ENCODE assay signal across 16 cellular contexts in genomic region chr4:10181745-10182445, GRCh38.
A peak's percentile ranks its signal among the peaks of the same experiment; 100 is the strongest.
DNase-seq lines count a peak whose midpoint lies in the region; ATAC-seq and TF ChIP-seq lines count a peak whose summit lies in the region.
"Had no signal": no experiment of that assay in that cellular context is flagged by ENCODE, and none has a peak within 500 bp of the region (broad histone marks: within the 10 kb centered on the region; RNA-seq: fewer than 3 reads in every experiment).

No MANE protein-coding gene starts in this region.

- in situ Hi-C loops in GM23248 (cut with MboI) = no loop called here

- WGBS in GM23248 (ENCODE audit: low coverage in 1 of 2, low lambda C conversion rate in 2 of 2, missing lambda C conversion rate in 2 of 2), 2 experiments = 63 to 69% methylated on average over 8 of the region's 8 CpGs
- WGBS in endodermal cell (ENCODE audit: insufficient coverage in 1 of 2, insufficient read length in 1 of 2), 2 experiments = 79 to 91% methylated on average over 3 to 8 of the region's 8 CpGs

- H3F3A ChIP-seq in GM23248 (ENCODE audit: insufficient read depth) = peaks cover 50% of the 10 kb centered on the region

- H3K36me3 ChIP-seq in BLaER1 treated with 17β-estradiol and CSF1 and Interleukin-3, amounts not matched to agents 10 nM and 100 nM = no peaks in the 10 kb centered on the region
- no peaks in the 10 kb centered on the region for H3K36me3 ChIP-seq in GM23248 (ENCODE audit: low read depth)
- H3K36me3 ChIP-seq in lower lobe of right lung = no peaks in the 10 kb centered on the region
- H3K36me3 ChIP-seq in endodermal cell (ENCODE audit: control insufficient read depth, insufficient read depth, low read length) = no peaks in the 10 kb centered on the region
- H3K36me3 ChIP-seq: suprapubic skin had no signal

- peak overlapping the region; percentile 87 for H3K27ac Mint-ChIP-seq in activated T-helper 2 cell treated with anti-CD3 and anti-CD28 coated beads, Interferon-gamma antibody, Interleukin-2, Interleukin-4, amounts not matched to agents 10 μg/mL and 5 μg/mL and 100 μg/mL, durations not matched to agents 14 hours and 24 hours and 36 hours
- no peak overlapping the region for H3K27ac Mint-ChIP-seq in endodermal cell

- peak overlapping the region in 10 of 11 experiments; percentile 29 to 87 (median 76); a peak in 20 of 22 replicates for H3K27ac ChIP-seq in BLaER1 treated with 17β-estradiol and CSF1 and Interleukin-3, amounts not matched to agents 10 nM and 100 nM
- H3K27ac ChIP-seq in GM23248 = peak overlapping the region; percentile 98
- peak overlapping the region; percentile 56 for H3K27ac ChIP-seq in lower lobe of right lung
- H3K27ac ChIP-seq in endodermal cell (ENCODE audit: low read depth, low read length) = no peak overlapping the region
- H3K27ac ChIP-seq: suprapubic skin had no signal

- DNase-seq in GM23248 (no peak), lower lobe of right lung (no peak), endodermal cell (no peak)
- no peak for DNase-seq in activated T-helper 2 cell treated with anti-CD3 and anti-CD28 coated beads, Interferon-gamma antibody, Interleukin-2, Interleukin-4, amounts not matched to agents 10 μg/mL and 5 μg/mL and 100 μg/mL, durations not matched to agents 14 hours and 24 hours and 36 hours (ENCODE audit: low spot score)
- DNase-seq: NCI-H1436 treated with DMSO at 0.1 percent for 48 hours; NCI-H2171 treated with DMSO at 0.1 percent for 48 hours; NCI-H69; Right ventricle myocardium superior; stimulated activated CD4-positive, alpha-beta T cell treated with anti-CD3 and anti-CD28 coated beads, Interleukin-4, amount 100 ng/mL, for 24 hours had no signal

- no peaks in the 10 kb centered on the region for H3K27me3 ChIP-seq in BLaER1 treated with 17β-estradiol and CSF1 and Interleukin-3, amounts not matched to agents 10 nM and 100 nM
- H3K27me3 ChIP-seq in GM23248 (replicated peaks; ENCODE audit: insufficient read depth) (no peaks in the 10 kb centered on the region), lower lobe of right lung (ENCODE audit: low read depth) (no peaks in the 10 kb centered on the region), endodermal cell (ENCODE audit: control insufficient read depth, insufficient read depth, low read length, poor library complexity, severe bottlenecking) (no peaks in the 10 kb centered on the region)
- H3K27me3 ChIP-seq: suprapubic skin had no signal

- TF ChIP-seq CTCF in lower lobe of right lung (IDR thresholded peaks at IDR 0.05) (no peak), endodermal cell (conservative IDR thresholded peaks at IDR 0.05) (no peak)

- peak overlapping the region in 2 of 10 experiments; percentile 7 to 8; a peak in 1 of 20 replicates for H3K4me3 ChIP-seq in BLaER1 treated with 17β-estradiol and CSF1 and Interleukin-3, amounts not matched to agents 10 nM and 100 nM
- H3K4me3 ChIP-seq in GM23248 (no peak overlapping the region), lower lobe of right lung (no peak overlapping the region), endodermal cell (ENCODE audit: low read length) (no peak overlapping the region)
- H3K4me3 ChIP-seq: suprapubic skin had no signal

- H3K9me3 ChIP-seq in BLaER1 treated with 17β-estradiol and CSF1 and Interleukin-3, amounts not matched to agents 10 nM and 100 nM (replicated peaks in 1 of 11) = peaks cover 0 to 17% (median 0%) of the 10 kb centered on the region in 11 experiments; a peak in 3 of 22 replicates
- no peaks in the 10 kb centered on the region for H3K9me3 ChIP-seq in GM23248 (ENCODE audit: low read depth)
- no peaks in the 10 kb centered on the region for H3K9me3 ChIP-seq in lower lobe of right lung
- H3K9me3 ChIP-seq in endodermal cell (ENCODE audit: control insufficient read depth, low read length) = no peaks in the 10 kb centered on the region
- H3K9me3 ChIP-seq: suprapubic skin had no signal

- intact Hi-C loops in activated T-helper 2 cell treated with anti-CD3 and anti-CD28 coated beads, Interferon-gamma antibody, Interleukin-2, Interleukin-4, amounts not matched to agents 10 μg/mL and 5 μg/mL and 100 μg/mL, durations not matched to agents 14 hours and 24 hours and 36 hours (cut with micrococcal nuclease) = loop anchor here (1.0 to 10.0 kb wide), 6 partner anchors 65 to 1293 kb away; partner anchors contain the start of gene ZNF518B
- intact Hi-C loops in lower lobe of right lung (cut with DNase I) = no loop called here

- ATAC-seq in lower lobe of right lung = no peak
- no peak for ATAC-seq in HG03354 (IDR thresholded peaks at IDR 0.05; ENCODE audit: poor library complexity, severe bottlenecking, unreplicated experiment)
- no peak for ATAC-seq in HG02981 (IDR thresholded peaks at IDR 0.05; ENCODE audit: unreplicated experiment)
- ATAC-seq: HCT116 had no signal

- H3K4me2 ChIP-seq in BLaER1 treated with 17β-estradiol and CSF1 and Interleukin-3, amounts not matched to agents 10 nM and 100 nM = peak overlapping the region in 10 of 11 experiments; percentile 54 to 88 (median 68); a peak in 19 of 22 replicates
- peak overlapping the region; percentile 72 for H3K4me2 ChIP-seq in GM23248 (ENCODE audit: unreplicated experiment)

- no peak overlapping the region for H3K4me3 Mint-ChIP-seq in activated T-helper 2 cell treated with anti-CD3 and anti-CD28 coated beads, Interferon-gamma antibody, Interleukin-2, Interleukin-4, amounts not matched to agents 10 μg/mL and 5 μg/mL and 100 μg/mL, durations not matched to agents 14 hours and 24 hours and 36 hours (ENCODE audit: low read depth)
- H3K4me3 Mint-ChIP-seq in endodermal cell = no peak overlapping the region
- H3K4me3 Mint-ChIP-seq: central memory CD8-positive, alpha-beta T cell had no signal

- no peaks in the 10 kb centered on the region for H3K27me3 Mint-ChIP-seq in activated T-helper 2 cell treated with anti-CD3 and anti-CD28 coated beads, Interferon-gamma antibody, Interleukin-2, Interleukin-4, amounts not matched to agents 10 μg/mL and 5 μg/mL and 100 μg/mL, durations not matched to agents 14 hours and 24 hours and 36 hours (ENCODE audit: low read depth)
- peaks cover 21% of the 10 kb centered on the region for H3K27me3 Mint-ChIP-seq in endodermal cell (ENCODE audit: insufficient read depth)
- H3K27me3 Mint-ChIP-seq: naive thymus-derived CD4-positive, alpha-beta T cell had no signal

- H3K79me2 ChIP-seq in GM23248 (ENCODE audit: insufficient read depth) = no peaks in the 10 kb centered on the region

- H4K20me1 ChIP-seq in BLaER1 treated with 17β-estradiol and CSF1 and Interleukin-3, amounts not matched to agents 10 nM and 100 nM = no peaks in the 10 kb centered on the region
- no peaks in the 10 kb centered on the region for H4K20me1 ChIP-seq in GM23248 (ENCODE audit: insufficient read depth)

- H3K9me2 ChIP-seq in GM23248 (ENCODE audit: insufficient read depth) = no peaks in the 10 kb centered on the region; the same call in 1 of the 2 replicates

- H2AFZ ChIP-seq in GM23248 = no peak overlapping the region

- peaks cover 21% of the 10 kb centered on the region for H3K9me3 Mint-ChIP-seq in activated T-helper 2 cell treated with anti-CD3 and anti-CD28 coated beads, Interferon-gamma antibody, Interleukin-2, Interleukin-4, amounts not matched to agents 10 μg/mL and 5 μg/mL and 100 μg/mL, durations not matched to agents 14 hours and 24 hours and 36 hours
- H3K9me3 Mint-ChIP-seq in endodermal cell = peaks cover 2% of the 10 kb centered on the region

- H3K4me1 Mint-ChIP-seq in activated T-helper 2 cell treated with anti-CD3 and anti-CD28 coated beads, Interferon-gamma antibody, Interleukin-2, Interleukin-4, amounts not matched to agents 10 μg/mL and 5 μg/mL and 100 μg/mL, durations not matched to agents 14 hours and 24 hours and 36 hours (ENCODE audit: low read depth) = peaks cover 39% of the 10 kb centered on the region
- peaks cover 23% of the 10 kb centered on the region for H3K4me1 Mint-ChIP-seq in endodermal cell

- peaks cover 20% of the 10 kb centered on the region for H3K36me3 Mint-ChIP-seq in activated T-helper 2 cell treated with anti-CD3 and anti-CD28 coated beads, Interferon-gamma antibody, Interleukin-2, Interleukin-4, amounts not matched to agents 10 μg/mL and 5 μg/mL and 100 μg/mL, durations not matched to agents 14 hours and 24 hours and 36 hours (ENCODE audit: low read depth)
- no peaks in the 10 kb centered on the region for H3K36me3 Mint-ChIP-seq in endodermal cell (ENCODE audit: low read depth)

- H3K4me1 ChIP-seq in BLaER1 treated with 17β-estradiol and CSF1 and Interleukin-3, amounts not matched to agents 10 nM and 100 nM = peaks cover 12 to 58% (median 42%) of the 10 kb centered on the region in 10 experiments
- H3K4me1 ChIP-seq in GM23248 (ENCODE audit: insufficient read depth) = peaks cover 63% of the 10 kb centered on the region
- H3K4me1 ChIP-seq in lower lobe of right lung = peaks cover 8% of the 10 kb centered on the region
- H3K4me1 ChIP-seq in endodermal cell (ENCODE audit: control insufficient read depth, insufficient read depth, low read length) = peaks cover 7% of the 10 kb centered on the region
- H3K4me1 ChIP-seq: suprapubic skin had no signal

- H3K9ac ChIP-seq in BLaER1 treated with 17β-estradiol and CSF1 and Interleukin-3, amounts not matched to agents 10 nM and 100 nM = peak overlapping the region in 4 of 11 experiments; percentile 55 to 64 (median 60); a peak in 8 of 22 replicates
- H3K9ac ChIP-seq in GM23248 (peak overlapping the region; percentile 75), endodermal cell (ENCODE audit: extremely low read depth, low read length, poor library complexity, severe bottlenecking) (no peak overlapping the region)
